In the genomic region with DNA sequence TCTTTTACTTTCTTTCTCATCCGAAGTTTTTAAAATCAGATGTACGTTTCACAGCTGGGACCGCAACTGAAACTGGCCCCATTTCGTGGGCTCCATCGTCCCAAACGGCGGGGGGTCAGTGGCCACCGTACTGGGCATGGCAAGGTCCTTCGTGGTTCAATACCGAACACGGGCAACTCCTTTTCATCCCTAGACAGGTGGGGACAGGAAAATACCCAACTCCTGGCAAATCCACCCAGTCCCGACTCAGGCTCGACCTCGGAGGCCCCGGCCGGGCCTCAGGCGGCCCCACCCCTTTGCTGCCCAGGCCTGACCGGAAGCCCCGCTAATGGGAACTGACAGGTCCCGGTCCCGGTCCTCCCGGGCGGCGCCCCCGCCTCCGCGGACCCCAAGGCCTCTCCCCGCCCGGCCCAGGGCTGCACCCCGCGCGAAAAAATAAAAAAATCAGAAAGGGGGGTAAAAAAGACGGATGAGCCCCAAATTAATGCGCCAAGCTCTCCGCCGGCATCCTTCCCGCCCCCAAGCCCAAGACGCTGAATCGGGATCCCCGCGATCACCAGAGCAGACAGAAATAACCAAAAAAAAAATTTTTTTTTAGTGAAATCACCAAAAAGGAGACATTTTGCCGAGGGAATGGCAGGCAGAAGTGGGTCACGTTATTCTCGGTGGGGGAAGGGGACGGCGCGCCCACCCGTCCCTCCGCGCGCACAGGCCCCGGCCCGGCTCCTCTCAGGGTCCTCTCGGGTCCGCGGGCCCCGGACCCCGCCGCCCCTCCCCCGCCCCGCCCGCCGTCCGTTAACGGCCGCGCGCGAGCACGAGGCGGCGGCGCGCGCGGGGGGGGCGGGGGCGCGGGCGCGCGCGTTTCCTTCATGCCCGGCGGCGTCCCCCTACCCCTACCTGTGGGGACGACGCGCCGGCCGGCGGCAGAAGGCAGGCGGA, we compare ENCODE assay signal across 8 cellular contexts. TPM values are rescaled to one million over a fixed set of nuclear protein-coding genes. Genes with fewer than 3 reads are reported as not detected.
A peak's percentile ranks its signal among the peaks of the same experiment; 100 is the strongest.
DNase-seq lines count a peak whose midpoint lies in the region; ATAC-seq and TF ChIP-seq lines count a peak whose summit lies in the region.

No MANE protein-coding gene starts in this region.

- H3K9me3 Mint-ChIP-seq in activated CD8-positive, alpha-beta T cell treated with anti-CD3 and anti-CD28 coated beads for 36 hours = no peaks in the 10 kb centered on the region

- ATAC-seq in HG03520 (IDR thresholded peaks at IDR 0.05; ENCODE audit: unreplicated experiment) = peak; percentile 14
- ATAC-seq in activated CD8-positive, alpha-beta T cell treated with anti-CD3 and anti-CD28 coated beads for 36 hours = no peak

- H3K4me1 Mint-ChIP-seq in activated CD8-positive, alpha-beta T cell treated with anti-CD3 and anti-CD28 coated beads for 36 hours (ENCODE audit: low read depth) = peaks cover 69% of the 10 kb centered on the region

- peak overlapping the region; percentile 76 for H3K4me3 Mint-ChIP-seq in activated CD8-positive, alpha-beta T cell treated with anti-CD3 and anti-CD28 coated beads for 36 hours

- CTCF ChIA-PET in activated CD8-positive, alpha-beta T cell treated with anti-CD3 and anti-CD28 coated beads for 36 hours (lab: Charles Lee) = interaction anchor here (0.7 to 7.5 kb wide), 21 partner anchors 10 to 213 kb away, joined by 3 to 125 read pairs (median 4); partner anchors contain the start of genes RSL1D1 and TXNDC11

- peak overlapping the region; percentile 94 for H3K27ac ChIP-seq in epithelial cell of prostate
- H3K27ac ChIP-seq in substantia nigra (ENCODE audit: low read depth, low read length, poor library complexity, severe bottlenecking) = peak overlapping the region; percentile 88

- H3K36me3 Mint-ChIP-seq in activated CD8-positive, alpha-beta T cell treated with anti-CD3 and anti-CD28 coated beads for 36 hours (ENCODE audit: low read depth) = peaks cover 32% of the 10 kb centered on the region

- H3K27ac Mint-ChIP-seq in activated CD8-positive, alpha-beta T cell treated with anti-CD3 and anti-CD28 coated beads for 36 hours = peak overlapping the region; percentile 93

- no peaks in the 10 kb centered on the region for H3K27me3 Mint-ChIP-seq in activated CD8-positive, alpha-beta T cell treated with anti-CD3 and anti-CD28 coated beads for 36 hours

- no peak for TF ChIP-seq CTCF in activated CD8-positive, alpha-beta T cell treated with anti-CD3 and anti-CD28 coated beads for 36 hours (IDR thresholded peaks at IDR 0.05)

- intact Hi-C loops in activated CD8-positive, alpha-beta T cell treated with anti-CD3 and anti-CD28 coated beads for 36 hours (cut with micrococcal nuclease) = loop anchor here (2.0 to 5.0 kb wide), 2 partner anchors 14 to 54 kb away; partner anchors contain the start of gene TXNDC11

- POLR2A ChIA-PET in activated CD8-positive, alpha-beta T cell treated with anti-CD3 and anti-CD28 coated beads for 36 hours (lab: Charles Lee) = interaction anchor here (0.6 to 6.6 kb wide), 12 partner anchors 12 to 262 kb away, joined by 3 to 55 read pairs (median 5); partner anchors contain the start of genes GSPT1, RSL1D1 and TXNDC11

- peak; percentile 81 for DNase-seq in activated effector memory CD4-positive, alpha-beta T cell treated with anti-CD3 and anti-CD28 coated beads, Interleukin-2, amount 50 U/mL, for 16 hours
- DNase-seq in activated effector memory CD4-positive, alpha-beta T cell treated with Interleukin-2 at 50 U/mL for 16 hours = no peak
- DNase-seq in activated CD8-positive, alpha-beta T cell treated with anti-CD3 and anti-CD28 coated beads for 36 hours = no peak
- no peak for DNase-seq in epithelial cell of prostate (ENCODE audit: low read depth, low spot score)
- peak; percentile 41 for DNase-seq in midbrain (lab: John Stamatoyannopoulos, UW)
- peak in 45 of 49 donors; percentile 2 to 68 (median 27) for DNase-seq in substantia nigra (lab: John Stamatoyannopoulos, UW)
- DNase-seq in HT-29 (ENCODE audit: low spot score) = no peak

RNA-seq across cellular contexts. Expression of gene ZC3H7A, which starts 0.6 kb away (rescaled TPM):
- total RNA-seq in activated CD8-positive, alpha-beta T cell treated with anti-CD3 and anti-CD28 coated beads for 36 hours = 10 to 100 TPM; 62.3 to 67.8 TPM
- total RNA-seq in HT-29 (2014; rRNA removed; shearing (Covaris generic)) = 11.4 and 14.2 TPM in 2 replicates

RNA-seq across cellular contexts. Expression of gene TXNDC11, which starts 53.8 kb away (rescaled TPM):
- total RNA-seq in activated CD8-positive, alpha-beta T cell treated with anti-CD3 and anti-CD28 coated beads for 36 hours = 10 to 100 TPM; 21.7 to 24.4 TPM
- total RNA-seq in HT-29 (2014; rRNA removed; shearing (Covaris generic)) = 43.2 and 49.3 TPM in 2 replicates

RNA-seq across cellular contexts. Expression of gene RSL1D1, which starts 54.8 kb away (rescaled TPM):
- total RNA-seq in activated CD8-positive, alpha-beta T cell treated with anti-CD3 and anti-CD28 coated beads for 36 hours = 100 to 1,000 TPM; 344 TPM
- 44.6 and 47.1 TPM in 2 replicates for total RNA-seq in HT-29 (2014; rRNA removed; shearing (Covaris generic))

Comparison
In these comparisons a context has a peak if more than half of its experiments do, and no peak if none do; other contexts are left out.
1. DNase-seq: peak in activated effector memory CD4-positive, alpha-beta T cell treated with anti-CD3 and anti-CD28 coated beads, Interleukin-2, amount 50 U/mL, for 16 hours (single experiment), midbrain (single experiment) and substantia nigra (45 of 49); none in activated effector memory CD4-positive, alpha-beta T cell treated with Interleukin-2 at 50 U/mL for 16 hours (single experiment), activated CD8-positive, alpha-beta T cell treated with anti-CD3 and anti-CD28 coated beads for 36 hours (single experiment), epithelial cell of prostate (single experiment) and HT-29 (single experiment).